Comparison of ENCODE assay signal across 1 cellular context in genomic region chr11:65615229-65615949, GRCh38.
A peak's percentile ranks its signal among the peaks of the same experiment; 100 is the strongest.
TF ChIP-seq lines count a peak whose summit lies in the region.

Gene PCNX3 (plus strand): TSS chr11:65615776. CDS start chr11:65616312, 536 bp downstream.

TF ChIP-seq in SK-N-SH, 30 proteins besides CTCF, POLR2A, EP300 and RAD21 (continued from another document):
- 0 out of 2 replicates have a peak, but pooled peaks have one; percentile 16 for TF ChIP-seq REST (IDR thresholded peaks at IDR 0.05; ENCODE audit: low read depth, low read length)
- no peak for TF ChIP-seq JUND (IDR thresholded peaks at IDR 0.05)
- peak; percentile 92 for TF ChIP-seq ELF1 (IDR thresholded peaks at IDR 0.05)
- TF ChIP-seq TAF1 (IDR thresholded peaks at IDR 0.05; ENCODE audit: borderline replicate concordance, low read depth, low read length) = peak; percentile 62
- no peak for TF ChIP-seq MEF2A (IDR thresholded peaks at IDR 0.05; ENCODE audit: borderline replicate concordance, low read depth)
- no peak for TF ChIP-seq EZH2phosphoT487 (IDR thresholded peaks at IDR 0.05; ENCODE audit: borderline replicate concordance, low read depth)
- peak; percentile 69; the same call in 1 of the 2 replicates for TF ChIP-seq YY1 (IDR thresholded peaks at IDR 0.05; ENCODE audit: low read depth)
- peak; percentile 100 for TF ChIP-seq PBX3 (IDR thresholded peaks at IDR 0.05)
- TF ChIP-seq RFX5 (IDR thresholded peaks at IDR 0.05; ENCODE audit: low read length) = no peak
